Comparison of ENCODE assay signal across 8 cellular contexts in genomic region chr10:69801094-69801433, GRCh38. TPM values are rescaled to one million over a fixed set of nuclear protein-coding genes. Genes with fewer than 3 reads are reported as not detected.
DNase-seq lines count a peak whose midpoint lies in the region; ATAC-seq and TF ChIP-seq lines count a peak whose summit lies in the region.

No MANE protein-coding gene starts in this region.

- no peaks in the 10 kb centered on the region for H3K9me3 Mint-ChIP-seq in activated naive CD8-positive, alpha-beta T cell (ENCODE audit: low read depth)

- peaks cover 10% of the 10 kb centered on the region for H3K4me1 Mint-ChIP-seq in activated naive CD8-positive, alpha-beta T cell (ENCODE audit: low read depth)

- H3K4me3 ChIP-seq in hepatocyte (no peak overlapping the region), smooth muscle cell (peak overlapping the region; percentile 68)

- no peaks in the 10 kb centered on the region for H3K9me2 ChIP-seq in hepatocyte (replicated peaks; ENCODE audit: insufficient read depth)

- H3K4me1 ChIP-seq in hepatocyte (ENCODE audit: insufficient read depth) (peaks cover 19% of the 10 kb centered on the region), smooth muscle cell (ENCODE audit: low read depth) (peaks cover 6% of the 10 kb centered on the region)

- H3K27me3 ChIP-seq in hepatocyte (peaks cover 34% of the 10 kb centered on the region), smooth muscle cell (ENCODE audit: low read depth) (peaks cover 11% of the 10 kb centered on the region)

- H3F3A ChIP-seq in smooth muscle cell (ENCODE audit: low read depth) = no peaks in the 10 kb centered on the region

- H3K4me3 Mint-ChIP-seq in activated naive CD8-positive, alpha-beta T cell = peak overlapping the region; percentile 70

- 13% methylated on average over 7 of the region's 8 CpGs for WGBS in hepatocyte (ENCODE audit: low lambda C conversion rate, missing lambda C conversion rate)
- WGBS in smooth muscle cell (ENCODE audit: low lambda C conversion rate) = 8% methylated on average over 7 of the region's 8 CpGs

- no peak for ATAC-seq in HG02981 (IDR thresholded peaks at IDR 0.05; ENCODE audit: unreplicated experiment)

- H3K79me2 ChIP-seq in hepatocyte = no peaks in the 10 kb centered on the region
- H3K79me2 ChIP-seq in smooth muscle cell (ENCODE audit: low read depth) = no peaks in the 10 kb centered on the region

- H3K9me3 ChIP-seq in hepatocyte (ENCODE audit: low read depth) = no peaks in the 10 kb centered on the region
- H3K9me3 ChIP-seq in smooth muscle cell (replicated peaks; ENCODE audit: low read depth) = no peaks in the 10 kb centered on the region

- H3K27ac ChIP-seq in hepatocyte (no peak overlapping the region), smooth muscle cell (ENCODE audit: low read depth) (no peak overlapping the region)

- H3K36me3 Mint-ChIP-seq in activated naive CD8-positive, alpha-beta T cell = no peaks in the 10 kb centered on the region

- H3K36me3 ChIP-seq in hepatocyte (replicated peaks; ENCODE audit: insufficient read depth, low read depth) (no peaks in the 10 kb centered on the region), smooth muscle cell (ENCODE audit: low read depth) (no peaks in the 10 kb centered on the region)

- DNase-seq in NOMO-1 (lab: John Stamatoyannopoulos, UW; ENCODE audit: unreplicated experiment in 2 of 2) = peak; percentile 38 to 60
- no peak for DNase-seq in NOMO-1 treated with dmso at 0.1 percent for 144 hours (lab: John Stamatoyannopoulos, UW; ENCODE audit: unreplicated experiment)
- peak; percentile 49 for DNase-seq in NCI-H460 (ENCODE audit: extremely low read depth, low read depth)
- DNase-seq in hepatocyte (ENCODE audit: low spot score) = peak; percentile 80
- DNase-seq in smooth muscle cell (lab: John Stamatoyannopoulos, UW; ENCODE audit: unreplicated experiment) = peak; percentile 20
- DNase-seq in NCI-H774 (lab: John Stamatoyannopoulos, UW) = no peak

- peaks cover 29% of the 10 kb centered on the region for H3K27me3 Mint-ChIP-seq in activated naive CD8-positive, alpha-beta T cell

- TF ChIP-seq CTCF in hepatocyte (IDR thresholded peaks at IDR 0.05; ENCODE audit: poor library complexity) (peak; percentile 59), smooth muscle cell (IDR thresholded peaks at IDR 0.05; ENCODE audit: borderline replicate concordance, insufficient read depth, poor library complexity, severe bottlenecking) (peak; percentile 61)

- H4K20me1 ChIP-seq in hepatocyte (ENCODE audit: insufficient read depth, poor library complexity, severe bottlenecking) = no peaks in the 10 kb centered on the region
- no peaks in the 10 kb centered on the region for H4K20me1 ChIP-seq in smooth muscle cell (ENCODE audit: low read depth)

- H2AFZ ChIP-seq in hepatocyte = peak overlapping the region; percentile 58
- H2AFZ ChIP-seq in smooth muscle cell (ENCODE audit: low read depth) = peak overlapping the region; percentile 93

- no peak overlapping the region for H3K27ac Mint-ChIP-seq in activated naive CD8-positive, alpha-beta T cell

- peak overlapping the region; percentile 8 for H3K9ac ChIP-seq in smooth muscle cell (ENCODE audit: low read depth)

- H3K4me2 ChIP-seq in hepatocyte (peak overlapping the region; percentile 92), smooth muscle cell (peak overlapping the region; percentile 99)

RNA-seq across cellular contexts. Expression of gene COL13A1, which starts 0.6 kb away (rescaled TPM):
- 0.15 and 0.20 TPM in 2 replicates for total RNA-seq in NCI-H460 (2014; rRNA removed; shearing (Covaris generic))
- polyA plus RNA-seq in NCI-H460 (2014; cell fraction: nucleus; rRNA removed) = 0.06 and 1.0 TPM in 2 replicates
- total RNA-seq in hepatocyte (2.7 and 4.5 TPM in 2 replicates), smooth muscle cell (4.9 and 6.1 TPM in 2 replicates)
- polyA plus RNA-seq in hepatocyte (5.8 and 8.5 TPM in 2 replicates), smooth muscle cell (11.6 and 15.0 TPM in 2 replicates)

Comparison
In these comparisons a context has a peak if more than half of its experiments do, and no peak if none do; other contexts are left out.
1. DNase-seq: peak in NOMO-1 (2 of 2), NCI-H460 (single experiment), hepatocyte (single experiment) and smooth muscle cell (single experiment); none in NOMO-1 treated with dmso at 0.1 percent for 144 hours (single experiment) and NCI-H774 (single experiment).